1 cellular context compared by ENCODE assay signal in genomic region chr1:208182880-208183279, GRCh38.
TF ChIP-seq lines count a peak whose summit lies in the region.

No MANE protein-coding gene starts in this region.

TF ChIP-seq in HepG2, 621 proteins besides CTCF, POLR2A, EP300 and RAD21 (continues in another document):
- no peak for TF ChIP-seq NR3C1 (CRISPR knock-in tag; IDR thresholded peaks at IDR 0.05)
- TF ChIP-seq CSRNP2 (CRISPR knock-in tag; conservative IDR thresholded peaks at IDR 0.05; ENCODE audit: low read depth): no peak
- peak; percentile 96 for TF ChIP-seq PPARG (CRISPR knock-in tag; conservative IDR thresholded peaks at IDR 0.05)
- TF ChIP-seq HNF4G (IDR thresholded peaks at IDR 0.05; ENCODE audit: borderline replicate concordance, low read depth, low read length): peak; percentile 35; the same call in 1 of the 2 replicates
- TF ChIP-seq HNF4G (CRISPR knock-in tag; IDR thresholded peaks at IDR 0.05; ENCODE audit: borderline replicate concordance, low read depth): no peak
- no peak for TF ChIP-seq ZNF75D (CRISPR knock-in tag; IDR thresholded peaks at IDR 0.05; ENCODE audit: borderline replicate concordance)
- TF ChIP-seq ZNF691 (CRISPR knock-in tag; IDR thresholded peaks at IDR 0.05; ENCODE audit: borderline replicate concordance, low read depth): no peak
- TF ChIP-seq RXRB (CRISPR knock-in tag; IDR thresholded peaks at IDR 0.05; ENCODE audit: borderline replicate concordance): peak; percentile 64; the same call in 1 of the 2 replicates
- peak; percentile 14; the same call in 1 of the 2 replicates for TF ChIP-seq SAP130 (CRISPR knock-in tag; IDR thresholded peaks at IDR 0.05; ENCODE audit: low read depth)
- TF ChIP-seq ZNF607 (CRISPR knock-in tag; IDR thresholded peaks at IDR 0.05; ENCODE audit: borderline replicate concordance): no peak
- TF ChIP-seq ZBTB10 (CRISPR knock-in tag; IDR thresholded peaks at IDR 0.05; ENCODE audit: borderline replicate concordance): no peak
- TF ChIP-seq GTF3A (CRISPR knock-in tag; conservative IDR thresholded peaks at IDR 0.05): no peak
- no peak for TF ChIP-seq ATF2 (CRISPR knock-in tag; IDR thresholded peaks at IDR 0.05)
- no peak for TF ChIP-seq ELK4 (CRISPR knock-in tag; IDR thresholded peaks at IDR 0.05; ENCODE audit: borderline replicate concordance)
- TF ChIP-seq ZSCAN25 (CRISPR knock-in tag; IDR thresholded peaks at IDR 0.05): peak; percentile 43; the same call in 1 of the 2 replicates
- no peak for TF ChIP-seq ZNF224 (CRISPR knock-in tag; IDR thresholded peaks at IDR 0.05)
- TF ChIP-seq SALL1 (CRISPR knock-in tag; IDR thresholded peaks at IDR 0.05): peak; percentile 63
- no peak for TF ChIP-seq YEATS2 (CRISPR knock-in tag; IDR thresholded peaks at IDR 0.05; ENCODE audit: borderline replicate concordance)
- no peak for TF ChIP-seq NR2F6 (IDR thresholded peaks at IDR 0.05)
- TF ChIP-seq NR2F6 (CRISPR knock-in tag; IDR thresholded peaks at IDR 0.05): peak; percentile 55; the same call in 1 of the 2 replicates
- no peak for TF ChIP-seq NFAT5 (CRISPR knock-in tag; IDR thresholded peaks at IDR 0.05)
- no peak for TF ChIP-seq ZNF468 (CRISPR knock-in tag; IDR thresholded peaks at IDR 0.05)
- peak; percentile 40; the same call in 1 of the 2 replicates for TF ChIP-seq HOXA3 (CRISPR knock-in tag; IDR thresholded peaks at IDR 0.05)
- no peak for TF ChIP-seq HNRNPK (IDR thresholded peaks at IDR 0.05; ENCODE audit: low read depth, low read length, poor library complexity, severe bottlenecking)
- no peak for TF ChIP-seq ISX (CRISPR knock-in tag; conservative IDR thresholded peaks at IDR 0.05)
- no peak for TF ChIP-seq ZNF616 (CRISPR knock-in tag; IDR thresholded peaks at IDR 0.05; ENCODE audit: low read depth)
- TF ChIP-seq ZBTB7B (CRISPR knock-in tag; IDR thresholded peaks at IDR 0.05): 0 out of 2 replicates have a peak, but pooled peaks have one; percentile 22
- TF ChIP-seq RARA (CRISPR knock-in tag; IDR thresholded peaks at IDR 0.05): peak; percentile 39; the same call in 1 of the 2 replicates
- TF ChIP-seq ZNF800 (CRISPR knock-in tag; IDR thresholded peaks at IDR 0.05): no peak
- no peak for TF ChIP-seq HNRNPLL (IDR thresholded peaks at IDR 0.05; ENCODE audit: low read depth, low read length, poor library complexity, severe bottlenecking)
- TF ChIP-seq ZNF710 (CRISPR knock-in tag; IDR thresholded peaks at IDR 0.05; ENCODE audit: borderline replicate concordance): peak; percentile 32; the same call in 1 of the 2 replicates
- TF ChIP-seq PBX2 (CRISPR knock-in tag; IDR thresholded peaks at IDR 0.05): no peak
- TF ChIP-seq SATB2 (CRISPR knock-in tag; IDR thresholded peaks at IDR 0.05): no peak
- TF ChIP-seq HOMEZ (CRISPR knock-in tag; IDR thresholded peaks at IDR 0.05; ENCODE audit: low read depth): no peak
- peak; percentile 46; the same call in 1 of the 2 replicates for TF ChIP-seq PHF21A (CRISPR knock-in tag; IDR thresholded peaks at IDR 0.05)
